ENCODE assay signal across 1 cellular context in the genomic region with DNA sequence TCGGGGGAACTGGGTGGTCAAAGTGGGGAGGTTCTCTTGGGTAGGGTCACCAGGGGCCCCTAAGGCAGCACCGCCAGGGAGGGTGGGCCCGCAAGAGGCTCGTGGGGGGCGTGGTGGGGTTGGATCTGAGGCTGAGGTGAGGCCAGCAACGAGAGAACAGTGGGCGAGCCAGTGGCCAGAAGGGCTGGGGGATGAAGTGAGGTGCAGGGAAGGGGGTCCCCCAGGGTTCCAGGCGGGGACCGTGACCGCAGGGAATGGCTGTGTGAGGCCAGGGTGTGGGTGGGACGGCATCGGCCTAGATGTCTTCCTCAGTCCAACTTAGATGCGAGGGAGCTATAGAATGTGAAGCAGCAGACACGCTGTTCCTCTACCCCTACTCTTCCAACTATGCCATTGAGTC.
TF ChIP-seq lines count a peak whose summit lies in the region.

No MANE protein-coding gene starts in this region.

TF ChIP-seq in IMR-90, 13 proteins besides CTCF, POLR2A, EP300 and RAD21 (continued from another document):
- TF ChIP-seq RFX5 (IDR thresholded peaks at IDR 0.05; ENCODE audit: low read depth, low read length), result no peak
- TF ChIP-seq CEBPB (IDR thresholded peaks at IDR 0.05; ENCODE audit: low read depth, low read length), result no peak
- TF ChIP-seq CHD1 (IDR thresholded peaks at IDR 0.05; ENCODE audit: low read depth, low read length), result no peak
- no peak for TF ChIP-seq FOS (IDR thresholded peaks at IDR 0.05; ENCODE audit: low read depth, low read length)
- TF ChIP-seq SMC3 (IDR thresholded peaks at IDR 0.05; ENCODE audit: low read depth, low read length), result no peak
